ENCODE assay signal across 25 cellular contexts in the genomic region with DNA sequence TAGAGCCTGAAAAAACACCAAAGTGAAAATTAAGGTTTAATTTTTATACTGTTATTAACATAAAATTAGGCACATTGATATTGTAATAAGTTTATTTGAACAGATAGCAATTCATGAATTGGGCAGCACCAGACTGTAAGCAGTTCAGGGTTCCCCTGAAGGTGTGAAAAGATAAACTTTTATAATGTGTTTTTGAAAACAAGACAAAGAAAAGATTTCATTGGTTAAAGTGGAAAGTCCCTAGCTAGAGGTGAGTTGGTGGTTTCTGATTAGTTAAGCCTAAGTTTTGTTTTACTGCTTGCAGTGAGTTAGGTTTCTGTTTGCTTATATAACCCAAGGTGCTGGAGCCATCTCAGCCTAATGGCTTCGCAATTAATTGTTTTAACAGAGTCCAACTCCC.
DNase-seq lines count a peak whose midpoint lies in the region; ATAC-seq and TF ChIP-seq lines count a peak whose summit lies in the region.
"Had no signal": no experiment of that assay in that cellular context is flagged by ENCODE, and none has a peak within 500 bp of the region (broad histone marks: within the 10 kb centered on the region; RNA-seq: fewer than 3 reads in every experiment).

No MANE protein-coding gene starts in this region.

- peak overlapping the region; percentile 52 for H3K27ac Mint-ChIP-seq in activated CD4-positive, alpha-beta T cell treated with anti-CD3 and anti-CD28 coated beads, Interleukin-2, amount 10 ng/mL, durations not matched to agents 24 days and 14 days
- no peak overlapping the region for H3K27ac Mint-ChIP-seq in activated CD4-positive, alpha-beta T cell treated with anti-CD3 and anti-CD28 coated beads, Interleukin-2, amount 10 ng/mL, durations not matched to agents 7 days and 5 days
- no peak overlapping the region for H3K27ac Mint-ChIP-seq in activated naive CD8-positive, alpha-beta T cell treated with anti-CD3 and anti-CD28 coated beads, Interleukin-2, amount 50 U/mL, for 24 hours
- H3K27ac Mint-ChIP-seq: T-cell had no signal

- no peaks in the 10 kb centered on the region for H3K4me1 ChIP-seq in heart left ventricle
- H3K4me1 ChIP-seq: BLaER1, breast epithelium, heart right ventricle, vagina had no signal

- TF ChIP-seq CTCF in lower leg skin (IDR thresholded peaks at IDR 0.05) (no peak), heart left ventricle (IDR thresholded peaks at IDR 0.05) (no peak)

- H3K9me3 Mint-ChIP-seq in activated CD4-positive, alpha-beta T cell treated with anti-CD3 and anti-CD28 coated beads, Interleukin-2, amount 10 ng/mL, durations not matched to agents 24 days and 14 days, result peaks cover 35% of the 10 kb centered on the region
- H3K9me3 Mint-ChIP-seq in activated CD4-positive, alpha-beta T cell treated with anti-CD3 and anti-CD28 coated beads, Interleukin-2, amount 10 ng/mL, durations not matched to agents 7 days and 5 days, result peaks cover 17% of the 10 kb centered on the region
- peaks cover 5% of the 10 kb centered on the region for H3K9me3 Mint-ChIP-seq in activated naive CD8-positive, alpha-beta T cell treated with anti-CD3 and anti-CD28 coated beads, Interleukin-2, amount 50 U/mL, for 24 hours

- H3K36me3 ChIP-seq in heart left ventricle, result no peaks in the 10 kb centered on the region
- H3K36me3 ChIP-seq: BLaER1, breast epithelium, heart right ventricle, suprapubic skin, vagina, WERI-Rb-1 had no signal

- no peaks in the 10 kb centered on the region for H3K9me3 ChIP-seq in heart left ventricle
- H3K9me3 ChIP-seq: breast epithelium, heart right ventricle, suprapubic skin, vagina had no signal

- no peak overlapping the region for H3K4me3 Mint-ChIP-seq in activated CD4-positive, alpha-beta T cell treated with anti-CD3 and anti-CD28 coated beads, Interleukin-2, amount 10 ng/mL, durations not matched to agents 24 days and 14 days
- no peak overlapping the region for H3K4me3 Mint-ChIP-seq in activated CD4-positive, alpha-beta T cell treated with anti-CD3 and anti-CD28 coated beads, Interleukin-2, amount 10 ng/mL, durations not matched to agents 7 days and 5 days
- H3K4me3 Mint-ChIP-seq in activated naive CD8-positive, alpha-beta T cell treated with anti-CD3 and anti-CD28 coated beads, Interleukin-2, amount 50 U/mL, for 24 hours, result no peak overlapping the region
- H3K4me3 Mint-ChIP-seq: immature natural killer cell, T-cell had no signal

- H3K27me3 ChIP-seq in heart left ventricle, result no peaks in the 10 kb centered on the region
- H3K27me3 ChIP-seq: BLaER1, breast epithelium, heart right ventricle, suprapubic skin, vagina had no signal

- H3K4me3 ChIP-seq in lower leg skin (ENCODE audit: low read depth, poor library complexity, severe bottlenecking) (no peak overlapping the region), heart left ventricle (no peak overlapping the region)
- H3K4me3 ChIP-seq: BLaER1, breast epithelium, heart right ventricle, suprapubic skin, vagina had no signal

- CTCF ChIA-PET in activated CD4-positive, alpha-beta T cell treated with anti-CD3 and anti-CD28 coated beads, Interleukin-2, amount 10 ng/mL, durations not matched to agents 7 days and 5 days (lab: Charles Lee), result interaction anchor here (0.9 to 1.1 kb wide), 2 partner anchors 11 to 14 kb away, joined by 3 read pairs; no protein-coding TSS in a partner anchor

- intact Hi-C loops in activated CD4-positive, alpha-beta T cell treated with anti-CD3 and anti-CD28 coated beads, Interleukin-2, amount 10 ng/mL, durations not matched to agents 24 days and 14 days (cut with micrococcal nuclease), result no loop called here
- intact Hi-C loops in lower leg skin (cut with DNase I; ENCODE audit: low total_unique reads), result no loop called here
- intact Hi-C loops in heart left ventricle (cut with DNase I), result no loop called here

- 86 to 97% methylated on average over 1 of the region's 1 CpG for WGBS in lower leg skin, 2 donors
- WGBS in heart left ventricle, 4 donors, result 91 to 97% (median 93%) methylated on average over 1 of the region's 1 CpG

- DNase-seq in activated CD4-positive, alpha-beta T cell treated with anti-CD3 and anti-CD28 coated beads, Interleukin-2, amount 10 ng/mL, durations not matched to agents 24 days and 14 days, result no peak
- no peak for DNase-seq in activated CD4-positive, alpha-beta T cell treated with anti-CD3 and anti-CD28 coated beads, Interleukin-2, amount 10 ng/mL, durations not matched to agents 7 days and 5 days
- DNase-seq in activated naive CD8-positive, alpha-beta T cell treated with anti-CD3 and anti-CD28 coated beads, Interleukin-2, amount 50 U/mL, for 24 hours, result no peak
- DNase-seq in lower leg skin (ENCODE audit: low spot score in 2 of 2) (no peak), heart left ventricle (no peak), HUDEP-2 (lab: John Stamatoyannopoulos, UW; ENCODE audit: unreplicated experiment in 76 of 76) (no peak)
- DNase-seq: cortex of kidney; H7; heart right ventricle; immature natural killer cell; NCI-H1417; NCI-H2171; NCI-H526 treated with DMSO at 0.1 percent for 48 hours; occipital lobe; retina; SHP77 treated with DMSO at 0.1 percent for 48 hours; stimulated activated CD8-positive, alpha-beta memory T cell treated with anti-CD3 and anti-CD28 coated beads, Interleukin-4, amount 100 ng/mL, for 48 hours; T-cell; WERI-Rb-1 had no signal

- H3K27ac ChIP-seq in heart left ventricle, result no peak overlapping the region
- H3K27ac ChIP-seq: BLaER1, breast epithelium, heart right ventricle, suprapubic skin, vagina, WERI-Rb-1 had no signal

- peaks cover 19% of the 10 kb centered on the region for H3K36me3 Mint-ChIP-seq in activated CD4-positive, alpha-beta T cell treated with anti-CD3 and anti-CD28 coated beads, Interleukin-2, amount 10 ng/mL, durations not matched to agents 24 days and 14 days (ENCODE audit: low read depth)
- peaks cover 6% of the 10 kb centered on the region for H3K36me3 Mint-ChIP-seq in activated CD4-positive, alpha-beta T cell treated with anti-CD3 and anti-CD28 coated beads, Interleukin-2, amount 10 ng/mL, durations not matched to agents 7 days and 5 days (ENCODE audit: low read depth)
- H3K36me3 Mint-ChIP-seq in activated naive CD8-positive, alpha-beta T cell treated with anti-CD3 and anti-CD28 coated beads, Interleukin-2, amount 50 U/mL, for 24 hours (ENCODE audit: low read depth), result peaks cover 2% of the 10 kb centered on the region
- H3K36me3 Mint-ChIP-seq: T-cell had no signal

- TF ChIP-seq POLR2A in lower leg skin (IDR thresholded peaks at IDR 0.05) (no peak), heart left ventricle (IDR thresholded peaks at IDR 0.05) (no peak)

- H3K27me3 Mint-ChIP-seq in activated CD4-positive, alpha-beta T cell treated with anti-CD3 and anti-CD28 coated beads, Interleukin-2, amount 10 ng/mL, durations not matched to agents 24 days and 14 days, result no peaks in the 10 kb centered on the region
- no peaks in the 10 kb centered on the region for H3K27me3 Mint-ChIP-seq in activated CD4-positive, alpha-beta T cell treated with anti-CD3 and anti-CD28 coated beads, Interleukin-2, amount 10 ng/mL, durations not matched to agents 7 days and 5 days
- no peaks in the 10 kb centered on the region for H3K27me3 Mint-ChIP-seq in activated naive CD8-positive, alpha-beta T cell treated with anti-CD3 and anti-CD28 coated beads, Interleukin-2, amount 50 U/mL, for 24 hours

- POLR2A ChIA-PET in activated CD4-positive, alpha-beta T cell treated with anti-CD3 and anti-CD28 coated beads, Interleukin-2, amount 10 ng/mL, durations not matched to agents 7 days and 5 days (lab: Charles Lee), result no interaction called here

- ATAC-seq in GM19463 (IDR thresholded peaks at IDR 0.05; ENCODE audit: unreplicated experiment) (peak; percentile 87), HG02884 (IDR thresholded peaks at IDR 0.05; ENCODE audit: unreplicated experiment) (peak; percentile 52), heart left ventricle (no peak)
- peak; percentile 33 for ATAC-seq in activated naive CD8-positive, alpha-beta T cell treated with anti-CD3 and anti-CD28 coated beads, Interleukin-2, amount 50 U/mL, for 24 hours
- ATAC-seq: heart right ventricle, T-cell had no signal

- peaks cover 15% of the 10 kb centered on the region for H3K4me1 Mint-ChIP-seq in activated CD4-positive, alpha-beta T cell treated with anti-CD3 and anti-CD28 coated beads, Interleukin-2, amount 10 ng/mL, durations not matched to agents 24 days and 14 days
- peaks cover 10% of the 10 kb centered on the region for H3K4me1 Mint-ChIP-seq in activated CD4-positive, alpha-beta T cell treated with anti-CD3 and anti-CD28 coated beads, Interleukin-2, amount 10 ng/mL, durations not matched to agents 7 days and 5 days
- peaks cover 5% of the 10 kb centered on the region for H3K4me1 Mint-ChIP-seq in activated naive CD8-positive, alpha-beta T cell treated with anti-CD3 and anti-CD28 coated beads, Interleukin-2, amount 50 U/mL, for 24 hours
- H3K4me1 Mint-ChIP-seq: immature natural killer cell had no signal

Comparison
In these comparisons a context has a peak if more than half of its experiments do, and no peak if none do; other contexts are left out.
1. ATAC-seq: peak in GM19463 (single experiment), HG02884 (single experiment) and activated naive CD8-positive, alpha-beta T cell treated with anti-CD3 and anti-CD28 coated beads, Interleukin-2, amount 50 U/mL, for 24 hours (single experiment); none in heart left ventricle (0 of 4).